ENCODE assay signal across 8 cellular contexts in genomic region chr6:132401120-132401940, GRCh38. TPM values are rescaled to one million over a fixed set of nuclear protein-coding genes. Genes with fewer than 3 reads are reported as not detected.
A peak's percentile ranks its signal among the peaks of the same experiment; 100 is the strongest.
DNase-seq lines count a peak whose midpoint lies in the region; ATAC-seq and TF ChIP-seq lines count a peak whose summit lies in the region.

TSS of gene MOXD1 (minus strand) at chr6:132401475. CDS start at chr6:132401426, 49 bp downstream.

- H3K36me3 ChIP-seq in RWPE2 (ENCODE audit: low read depth) (no peaks in the 10 kb centered on the region), esophagus squamous epithelium (no peaks in the 10 kb centered on the region)

- TF ChIP-seq CTCF in RWPE2 (IDR thresholded peaks at IDR 0.05; ENCODE audit: poor library complexity, severe bottlenecking) (no peak), esophagus squamous epithelium (IDR thresholded peaks at IDR 0.05) (peak in 3 of 6 experiments; percentile 5 to 26 (median 14))

- H3K27ac ChIP-seq in RWPE2 (ENCODE audit: poor library complexity, severe bottlenecking) = no peak within 1 kb of the TSS
- peak within 1 kb of the TSS; percentile 84 to 88 (median 85) for H3K27ac ChIP-seq in esophagus squamous epithelium

- DNase-seq in activated naive CD4-positive, alpha-beta T cell treated with anti-CD3 and anti-CD28 coated beads, Interleukin-2, amount 10 ng/mL, durations not matched to agents 7 days and 5 days = no peak
- no peak for DNase-seq in activated naive CD4-positive, alpha-beta T cell treated with Interleukin-2 at 50 U/mL for 16 hours
- DNase-seq in RWPE2 (ENCODE audit: low spot score) (peak; percentile 61), esophagus squamous epithelium (lab: John Stamatoyannopoulos, UW) (no peak), myocyte (ENCODE audit: low read depth) (peak; percentile 57), T-helper 2 cell (no peak)
- DNase-seq in effector CD4-positive, alpha-beta T cell = no peak

- peak; percentile 39 for ATAC-seq in HG02938 (IDR thresholded peaks at IDR 0.05; ENCODE audit: unreplicated experiment)
- peak; percentile 83 for ATAC-seq in RWPE2 (ENCODE audit: low read depth)

- H3K9me3 ChIP-seq in RWPE2 (ENCODE audit: severe bottlenecking) (no peaks in the 10 kb centered on the region), esophagus squamous epithelium (no peaks in the 10 kb centered on the region)

- H3K27me3 ChIP-seq in RWPE2 (ENCODE audit: insufficient read depth, poor library complexity, severe bottlenecking) = no peaks in the 10 kb centered on the region
- H3K27me3 ChIP-seq in esophagus squamous epithelium = peaks cover 0 to 36% (median 0%) of the 10 kb centered on the region in 4 donors

- peak within 1 kb of the TSS; percentile 35 for H3K4me3 Mint-ChIP-seq in activated naive CD4-positive, alpha-beta T cell treated with anti-CD3 and anti-CD28 coated beads, Interleukin-2, amount 10 ng/mL, durations not matched to agents 7 days and 5 days

- H3K36me3 Mint-ChIP-seq in activated naive CD4-positive, alpha-beta T cell treated with anti-CD3 and anti-CD28 coated beads, Interleukin-2, amount 10 ng/mL, durations not matched to agents 7 days and 5 days = no peaks in the 10 kb centered on the region

- CTCF ChIA-PET in activated naive CD4-positive, alpha-beta T cell treated with anti-CD3 and anti-CD28 coated beads, Interleukin-2, amount 10 ng/mL, durations not matched to agents 7 days and 5 days (lab: Charles Lee) = no interaction called here

- intact Hi-C loops in esophagus squamous epithelium (cut with DNase I) = no loop called here

- H3K9me3 Mint-ChIP-seq in activated naive CD4-positive, alpha-beta T cell treated with anti-CD3 and anti-CD28 coated beads, Interleukin-2, amount 10 ng/mL, durations not matched to agents 7 days and 5 days = no peaks in the 10 kb centered on the region

- H3K27ac Mint-ChIP-seq in activated naive CD4-positive, alpha-beta T cell treated with anti-CD3 and anti-CD28 coated beads, Interleukin-2, amount 10 ng/mL, durations not matched to agents 7 days and 5 days = no peak within 1 kb of the TSS

- peak in 2 of 4 donors; percentile 44 to 77 for TF ChIP-seq POLR2A in esophagus squamous epithelium (IDR thresholded peaks at IDR 0.05)

- peaks cover 51% of the 10 kb centered on the region for H3K27me3 Mint-ChIP-seq in activated naive CD4-positive, alpha-beta T cell treated with anti-CD3 and anti-CD28 coated beads, Interleukin-2, amount 10 ng/mL, durations not matched to agents 7 days and 5 days

- H3K4me3 ChIP-seq in RWPE2 (ENCODE audit: severe bottlenecking) (peak within 1 kb of the TSS; percentile 98), esophagus squamous epithelium (peak within 1 kb of the TSS; percentile 70 to 80 (median 74))

- H3K4me1 ChIP-seq in RWPE2 (ENCODE audit: insufficient read depth, poor library complexity, severe bottlenecking) = peaks cover 9% of the 10 kb centered on the region
- peaks cover 6 to 34% (median 7%) of the 10 kb centered on the region in 3 donors for H3K4me1 ChIP-seq in esophagus squamous epithelium

- peaks cover 7% of the 10 kb centered on the region for H3K4me1 Mint-ChIP-seq in activated naive CD4-positive, alpha-beta T cell treated with anti-CD3 and anti-CD28 coated beads, Interleukin-2, amount 10 ng/mL, durations not matched to agents 7 days and 5 days

- WGBS in esophagus squamous epithelium, 2 donors = 4 to 10% methylated on average over 7 to 10 of the region's 85 CpGs

RNA-seq across cellular contexts. Expression of gene MOXD1, which starts in this region (rescaled TPM):
- total RNA-seq in esophagus squamous epithelium (10 to 100 TPM; 11.9 to 59.2 (median 25.0) TPM), myocyte (4.5 and 6.5 TPM in 2 replicates)
- 9.1 TPM for polyA plus RNA-seq in myocyte (2012)

Comparison
In these comparisons a context has a peak if more than half of its experiments do, and no peak if none do; other contexts are left out.
1. DNase-seq: peak in RWPE2 (single experiment) and myocyte (single experiment); none in activated naive CD4-positive, alpha-beta T cell treated with anti-CD3 and anti-CD28 coated beads, Interleukin-2, amount 10 ng/mL, durations not matched to agents 7 days and 5 days (single experiment), activated naive CD4-positive, alpha-beta T cell treated with Interleukin-2 at 50 U/mL for 16 hours (single experiment), esophagus squamous epithelium (single experiment), T-helper 2 cell (0 of 5) and effector CD4-positive, alpha-beta T cell (single experiment).